21 cellular contexts compared by ENCODE assay signal in genomic region chr3:108387065-108387464, GRCh38.
DNase-seq lines count a peak whose midpoint lies in the region; ATAC-seq and TF ChIP-seq lines count a peak whose summit lies in the region.
"Had no signal": no experiment of that assay in that cellular context is flagged by ENCODE, and none has a peak within 500 bp of the region (broad histone marks: within the 10 kb centered on the region; RNA-seq: fewer than 3 reads in every experiment).

No MANE protein-coding gene starts in this region.

- CTCF ChIA-PET in GM10248 (lab: Yijun Ruan, JAX), result no interaction called here

- ATAC-seq in left lung (peak; percentile 63), GM18517 (IDR thresholded peaks at IDR 0.05; ENCODE audit: unreplicated experiment) (no peak)
- ATAC-seq: CD8-positive, alpha-beta T cell; T-cell had no signal

- POLR2A ChIA-PET in GM10248 (lab: Yijun Ruan, JAX), result no interaction called here

- no peaks in the 10 kb centered on the region for H4K20me1 ChIP-seq in MM.1S (ENCODE audit: insufficient read depth, low read length)
- H4K20me1 ChIP-seq: BLaER1 treated with 17β-estradiol and CSF1 and Interleukin-3, amounts not matched to agents 10 nM and 100 nM had no signal

- peak; percentile 7 for DNase-seq in NCI-H510A treated with DMSO at 0.1 percent for 48 hours (lab: John Stamatoyannopoulos, UW)
- DNase-seq in NCI-H510A (lab: John Stamatoyannopoulos, UW), result no peak
- peak; percentile 63 for DNase-seq in DMS79 (lab: John Stamatoyannopoulos, UW)
- no peak for DNase-seq in MM.1S
- no peak for DNase-seq in left lung
- DNase-seq in activated CD4-positive, alpha-beta T cell treated with anti-CD3 and anti-CD28 coated beads for 4 hours, result no peak
- DNase-seq in GM10248 (ENCODE audit: extremely low spot score), result no peak
- DNase-seq: Calu3; CD8-positive, alpha-beta T cell; GDM1; H7; HFFc6; MV-4-11; NCI-H187 treated with DMSO at 0.1 percent for 48 hours; NCI-H345; NCI-H526 treated with DMSO at 0.1 percent for 48 hours; SHP77; T-cell had no signal

- intact Hi-C loops in left lung (cut with DNase I), result no loop called here

- H3K4me3 ChIP-seq in MM.1S (ENCODE audit: low read length) (no peak overlapping the region), left lung (no peak overlapping the region)
- H3K4me3 ChIP-seq: BLaER1 treated with 17β-estradiol and CSF1 and Interleukin-3, amounts not matched to agents 10 nM and 100 nM; SK-N-MC had no signal

- H3K79me2 ChIP-seq in MM.1S (ENCODE audit: low read length), result no peaks in the 10 kb centered on the region

- peaks cover 27% of the 10 kb centered on the region for H3F3A ChIP-seq in MM.1S (ENCODE audit: insufficient read depth, low read length)

- H3K9me3 ChIP-seq in MM.1S (replicated peaks; ENCODE audit: insufficient read depth, low read length), result no peaks in the 10 kb centered on the region
- H3K9me3 ChIP-seq in left lung, result no peaks in the 10 kb centered on the region
- H3K9me3 ChIP-seq: BLaER1 treated with 17β-estradiol and CSF1 and Interleukin-3, amounts not matched to agents 10 nM and 100 nM had no signal

- H3K9me2 ChIP-seq in MM.1S (replicated peaks; ENCODE audit: insufficient read depth, low read length), result no peaks in the 10 kb centered on the region

- H3K27me3 ChIP-seq in MM.1S (replicated peaks; ENCODE audit: insufficient read depth, low read length), result no peaks in the 10 kb centered on the region
- no peaks in the 10 kb centered on the region for H3K27me3 ChIP-seq in left lung
- H3K27me3 ChIP-seq: BLaER1 treated with 17β-estradiol and CSF1 and Interleukin-3, amounts not matched to agents 10 nM and 100 nM had no signal

- no peak overlapping the region for H2AFZ ChIP-seq in MM.1S (ENCODE audit: low read length)

- no peaks in the 10 kb centered on the region for H3K36me3 ChIP-seq in MM.1S (replicated peaks; ENCODE audit: insufficient read depth, low read length)
- H3K36me3 ChIP-seq in left lung, result no peaks in the 10 kb centered on the region
- H3K36me3 ChIP-seq: BLaER1 treated with 17β-estradiol and CSF1 and Interleukin-3, amounts not matched to agents 10 nM and 100 nM had no signal

- H3K27ac ChIP-seq in MM.1S (ENCODE audit: low read length) (no peak overlapping the region), left lung (no peak overlapping the region)
- H3K27ac ChIP-seq: BLaER1 treated with 17β-estradiol and CSF1 and Interleukin-3, amounts not matched to agents 10 nM and 100 nM; SK-N-MC had no signal

- peak overlapping the region; percentile 74; the same call in 1 of the 2 replicates for H3K4me2 ChIP-seq in MM.1S (ENCODE audit: low read depth, low read length)

- H3K4me1 ChIP-seq in MM.1S (ENCODE audit: low read length) (peaks cover 36% of the 10 kb centered on the region), left lung (peaks cover 0 to 5% of the 10 kb centered on the region in 2 donors)

- H3K9ac ChIP-seq in MM.1S (ENCODE audit: low read length), result no peak overlapping the region
- H3K9ac ChIP-seq: BLaER1 treated with 17β-estradiol and CSF1 and Interleukin-3, amounts not matched to agents 10 nM and 100 nM had no signal

- no peak for TF ChIP-seq CTCF in MM.1S (IDR thresholded peaks at IDR 0.05; ENCODE audit: low read length)
- no peak for TF ChIP-seq CTCF in left lung (IDR thresholded peaks at IDR 0.05)
- TF ChIP-seq CTCF in GM10248 (IDR thresholded peaks at IDR 0.05; ENCODE audit: control extremely low read depth, extremely low read depth, low read depth, missing control alignments), result no peak

Comparison
In these comparisons a context has a peak if more than half of its experiments do, and no peak if none do; other contexts are left out.
1. DNase-seq: peak in NCI-H510A treated with DMSO at 0.1 percent for 48 hours (single experiment) and DMS79 (single experiment); none in NCI-H510A (single experiment), MM.1S (single experiment), left lung (0 of 2), activated CD4-positive, alpha-beta T cell treated with anti-CD3 and anti-CD28 coated beads for 4 hours (0 of 2) and GM10248 (single experiment).